Comparison of ENCODE assay signal across 17 cellular contexts in the genomic region with DNA sequence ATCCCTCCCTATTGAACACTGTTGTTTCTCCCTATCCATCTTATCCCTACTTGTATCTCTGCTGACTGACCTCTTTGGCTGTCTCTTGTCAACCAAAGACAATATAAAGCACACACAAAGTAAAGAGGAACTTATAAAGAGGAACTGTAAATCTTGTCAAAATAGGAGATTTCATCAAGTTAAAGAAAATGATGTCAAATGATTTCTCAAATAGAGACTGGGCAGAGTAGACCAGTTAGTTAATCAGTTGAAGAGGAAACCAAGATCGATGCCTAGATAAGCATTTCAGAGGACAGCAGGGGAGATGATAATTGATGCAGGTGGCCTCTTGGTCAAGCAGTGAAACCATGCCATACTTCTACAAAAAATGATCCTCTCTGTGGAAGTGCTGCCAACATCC. TPM values are rescaled to one million over a fixed set of nuclear protein-coding genes. Genes with fewer than 3 reads are reported as not detected.
DNase-seq lines count a peak whose midpoint lies in the region; ATAC-seq and TF ChIP-seq lines count a peak whose summit lies in the region.
"Had no signal": no experiment of that assay in that cellular context is flagged by ENCODE, and none has a peak within 500 bp of the region (broad histone marks: within the 10 kb centered on the region; RNA-seq: fewer than 3 reads in every experiment).

No MANE protein-coding gene starts in this region.

- no peak for TF ChIP-seq POLR2A in spleen (IDR thresholded peaks at IDR 0.05)

- H3K4me3 Mint-ChIP-seq in CD8-positive, alpha-beta memory T cell: no peak overlapping the region
- H3K4me3 Mint-ChIP-seq: brain had no signal

- peak overlapping the region in 5 of 8 donors; percentile 17 to 68 (median 59) for H3K27ac ChIP-seq in spleen
- H3K27ac ChIP-seq in CD8-positive, alpha-beta memory T cell (ENCODE audit: low read depth, low read length): no peak overlapping the region
- H3K27ac ChIP-seq in coronary artery: no peak overlapping the region
- H3K27ac ChIP-seq: hepatocyte, psoas muscle, SJSA1, WERI-Rb-1 had no signal

- no peaks in the 10 kb centered on the region for H3K27me3 Mint-ChIP-seq in CD8-positive, alpha-beta memory T cell

- no peaks in the 10 kb centered on the region for H3K9me3 Mint-ChIP-seq in CD8-positive, alpha-beta memory T cell
- H3K9me3 Mint-ChIP-seq: brain had no signal

- POLR2A ChIA-PET in CD8-positive, alpha-beta memory T cell (lab: Charles Lee): no interaction called here

- peak; percentile 27 for DNase-seq in SIG-M5 (lab: John Stamatoyannopoulos, UW)
- DNase-seq in spleen: no peak
- no peak for DNase-seq in CD8-positive, alpha-beta memory T cell
- no peak for DNase-seq in GOT3 (lab: John Stamatoyannopoulos, UW)
- DNase-seq in coronary artery (ENCODE audit: low spot score): no peak
- DNase-seq: C1 segment of cervical spinal cord; DND-41; effector CD4-positive, alpha-beta T cell; NCI-H2107; NK-92 treated with Interleukin-12 subunit alpha and Interleukin-12 subunit beta, amount 100 ng/mL, for 24 hours; psoas muscle; WERI-Rb-1 had no signal

- no peak overlapping the region for H3K4me3 ChIP-seq in spleen
- H3K4me3 ChIP-seq in CD8-positive, alpha-beta memory T cell (ENCODE audit: low read length): no peak overlapping the region
- no peak overlapping the region for H3K4me3 ChIP-seq in coronary artery
- H3K4me3 ChIP-seq: hepatocyte, psoas muscle, SJSA1 had no signal

- 25 to 60% (median 35%) methylated on average over 1 of the region's 1 CpG for WGBS in spleen, 5 donors

- H3K4me1 Mint-ChIP-seq in CD8-positive, alpha-beta memory T cell: no peaks in the 10 kb centered on the region

- intact Hi-C loops in spleen (cut with DNase I; ENCODE audit: low total_unique reads): no loop called here

- H3K4me1 ChIP-seq in spleen: peaks cover 0 to 65% (median 27%) of the 10 kb centered on the region in 6 donors
- H3K4me1 ChIP-seq in CD8-positive, alpha-beta memory T cell (ENCODE audit: insufficient read depth, low read length): no peaks in the 10 kb centered on the region

- H3K27ac Mint-ChIP-seq in CD8-positive, alpha-beta memory T cell: peak overlapping the region in 1 of 8 donors; percentile 8
- H3K27ac Mint-ChIP-seq: brain had no signal

- no peaks in the 10 kb centered on the region for H3K9me3 ChIP-seq in spleen
- H3K9me3 ChIP-seq in CD8-positive, alpha-beta memory T cell (ENCODE audit: low read length): no peaks in the 10 kb centered on the region
- H3K9me3 ChIP-seq: psoas muscle, SJSA1 had no signal

- TF ChIP-seq CTCF in spleen (IDR thresholded peaks at IDR 0.05 in 8 of 11, conservative IDR thresholded peaks at IDR 0.05 in 3 of 11) (no peak), coronary artery (IDR thresholded peaks at IDR 0.05) (no peak)

- H3K27me3 ChIP-seq in spleen (replicated peaks in 1 of 7): no peaks in the 10 kb centered on the region
- no peaks in the 10 kb centered on the region for H3K27me3 ChIP-seq in CD8-positive, alpha-beta memory T cell (ENCODE audit: insufficient read depth, low read length, poor library complexity, severe bottlenecking)
- H3K27me3 ChIP-seq: hepatocyte, SJSA1 had no signal

- H3K36me3 ChIP-seq in spleen: no peaks in the 10 kb centered on the region
- H3K36me3 ChIP-seq in CD8-positive, alpha-beta memory T cell (ENCODE audit: insufficient read depth, low read length): no peaks in the 10 kb centered on the region

- CTCF ChIA-PET in CD8-positive, alpha-beta memory T cell (lab: Charles Lee): no interaction called here

- no peaks in the 10 kb centered on the region for H3K36me3 Mint-ChIP-seq in CD8-positive, alpha-beta memory T cell

- ATAC-seq in GM19025 (IDR thresholded peaks at IDR 0.05; ENCODE audit: low read depth, unreplicated experiment) (peak; percentile 72), HG03571 (IDR thresholded peaks at IDR 0.05; ENCODE audit: unreplicated experiment) (peak; percentile 74)
- ATAC-seq: psoas muscle had no signal

RNA-seq across cellular contexts. Expression of a gene that starts 22.7 kb away (rescaled TPM):
- 1 to 10 TPM in 6 of 7 donors, under 1 TPM in 1; 0.87 to 3.1 (median 2.1) TPM for total RNA-seq in spleen
- polyA plus RNA-seq in spleen: under 1 TPM; 0.02 to 0.16 (median 0.02) TPM
- under 1 TPM; 0.20 TPM for total RNA-seq in CD8-positive, alpha-beta memory T cell
- polyA plus RNA-seq in CD8-positive, alpha-beta memory T cell: 0.08 TPM

Comparison
In these comparisons a context has a peak if more than half of its experiments do, and no peak if none do; other contexts are left out.
1. H3K27ac ChIP-seq: peak in spleen (5 of 8); none in CD8-positive, alpha-beta memory T cell (single experiment) and coronary artery (0 of 2).